ENCODE assay signal across 1 cellular context in the genomic region with DNA sequence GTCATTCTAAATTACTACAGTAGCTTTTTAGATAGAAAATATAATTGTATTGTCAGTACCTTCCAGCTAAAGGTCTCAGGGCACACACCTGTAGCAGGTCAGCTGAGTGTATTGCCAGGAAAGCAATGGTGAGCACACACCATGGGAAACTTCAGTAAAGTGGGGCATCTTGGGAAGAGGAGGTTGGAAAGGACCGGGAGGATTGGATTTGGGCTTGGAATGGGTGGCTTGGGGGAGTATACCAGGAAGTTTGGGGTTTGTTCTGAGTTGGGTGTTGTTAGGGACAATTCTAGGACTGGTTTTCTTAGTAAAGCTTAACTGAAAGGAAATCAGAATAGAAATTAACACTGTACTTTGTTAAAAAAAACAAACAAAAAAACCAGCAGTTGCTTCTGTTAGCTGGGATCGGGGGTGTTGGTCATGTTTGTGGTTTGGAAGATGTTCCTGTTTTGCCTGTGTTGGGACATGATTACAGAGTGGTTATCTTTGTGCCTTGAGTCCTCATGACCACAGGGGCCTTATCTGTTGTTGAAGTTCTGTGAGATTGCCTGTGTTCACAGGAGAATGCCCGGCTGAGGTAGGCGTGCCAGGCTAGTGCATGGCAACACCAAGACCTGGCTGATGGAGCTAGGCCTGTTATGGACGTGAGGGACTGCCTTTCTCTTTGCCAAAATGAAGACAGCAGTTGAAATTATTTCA.
TF ChIP-seq lines count a peak whose summit lies in the region.

No MANE protein-coding gene starts in this region.

TF ChIP-seq in K562, 482 proteins besides CTCF, POLR2A, EP300 and RAD21 (continued from another document and continues in another):
- TF ChIP-seq IRF1 (CRISPR knock-in tag; IDR thresholded peaks at IDR 0.05; ENCODE audit: borderline replicate concordance) = no peak
- TF ChIP-seq ETV1 (tag; conservative IDR thresholded peaks at IDR 0.05; ENCODE audit: low read depth) = peak; percentile 83
- no peak for TF ChIP-seq RREB1 (CRISPR knock-in tag; IDR thresholded peaks at IDR 0.05)
- peak; percentile 91 for TF ChIP-seq BCOR (IDR thresholded peaks at IDR 0.05)
- TF ChIP-seq, protein P1, sequence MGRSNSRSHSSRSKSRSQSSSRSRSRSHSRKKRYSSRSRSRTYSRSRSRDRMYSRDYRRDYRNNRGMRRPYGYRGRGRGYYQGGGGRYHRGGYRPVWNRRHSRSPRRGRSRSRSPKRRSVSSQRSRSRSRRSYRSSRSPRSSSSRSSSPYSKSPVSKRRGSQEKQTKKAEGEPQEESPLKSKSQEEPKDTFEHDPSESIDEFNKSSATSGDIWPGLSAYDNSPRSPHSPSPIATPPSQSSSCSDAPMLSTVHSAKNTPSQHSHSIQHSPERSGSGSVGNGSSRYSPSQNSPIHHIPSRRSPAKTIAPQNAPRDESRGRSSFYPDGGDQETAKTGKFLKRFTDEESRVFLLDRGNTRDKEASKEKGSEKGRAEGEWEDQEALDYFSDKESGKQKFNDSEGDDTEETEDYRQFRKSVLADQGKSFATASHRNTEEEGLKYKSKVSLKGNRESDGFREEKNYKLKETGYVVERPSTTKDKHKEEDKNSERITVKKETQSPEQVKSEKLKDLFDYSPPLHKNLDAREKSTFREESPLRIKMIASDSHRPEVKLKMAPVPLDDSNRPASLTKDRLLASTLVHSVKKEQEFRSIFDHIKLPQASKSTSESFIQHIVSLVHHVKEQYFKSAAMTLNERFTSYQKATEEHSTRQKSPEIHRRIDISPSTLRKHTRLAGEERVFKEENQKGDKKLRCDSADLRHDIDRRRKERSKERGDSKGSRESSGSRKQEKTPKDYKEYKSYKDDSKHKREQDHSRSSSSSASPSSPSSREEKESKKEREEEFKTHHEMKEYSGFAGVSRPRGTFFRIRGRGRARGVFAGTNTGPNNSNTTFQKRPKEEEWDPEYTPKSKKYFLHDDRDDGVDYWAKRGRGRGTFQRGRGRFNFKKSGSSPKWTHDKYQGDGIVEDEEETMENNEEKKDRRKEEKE (IDR thresholded peaks at IDR 0.05; ENCODE audit: borderline replicate concordance in 1 of 2, control insufficient read depth in 1 of 2, low read depth in 2 of 2, low read length in 1 of 2) = peak in 1 of 2 experiments; percentile 79; a peak in 1 of 4 replicates
- TF ChIP-seq CREB5 (CRISPR knock-in tag; IDR thresholded peaks at IDR 0.05) = no peak
- TF ChIP-seq, protein P2, sequence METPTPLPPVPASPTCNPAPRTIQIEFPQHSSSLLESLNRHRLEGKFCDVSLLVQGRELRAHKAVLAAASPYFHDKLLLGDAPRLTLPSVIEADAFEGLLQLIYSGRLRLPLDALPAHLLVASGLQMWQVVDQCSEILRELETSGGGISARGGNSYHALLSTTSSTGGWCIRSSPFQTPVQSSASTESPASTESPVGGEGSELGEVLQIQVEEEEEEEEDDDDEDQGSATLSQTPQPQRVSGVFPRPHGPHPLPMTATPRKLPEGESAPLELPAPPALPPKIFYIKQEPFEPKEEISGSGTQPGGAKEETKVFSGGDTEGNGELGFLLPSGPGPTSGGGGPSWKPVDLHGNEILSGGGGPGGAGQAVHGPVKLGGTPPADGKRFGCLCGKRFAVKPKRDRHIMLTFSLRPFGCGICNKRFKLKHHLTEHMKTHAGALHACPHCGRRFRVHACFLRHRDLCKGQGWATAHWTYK (CRISPR knock-in tag; IDR thresholded peaks at IDR 0.05) = peak; percentile 83; the same call in 1 of the 2 replicates
- TF ChIP-seq HOMEZ (CRISPR knock-in tag; IDR thresholded peaks at IDR 0.05) = no peak
- TF ChIP-seq AFF4 (CRISPR knock-in tag; IDR thresholded peaks at IDR 0.05) = no peak
- no peak for TF ChIP-seq RBFOX2 (IDR thresholded peaks at IDR 0.05; ENCODE audit: low read depth, low read length)
- TF ChIP-seq NUFIP1 (IDR thresholded peaks at IDR 0.05; ENCODE audit: partially characterized antibody) = no peak
- TF ChIP-seq RFX5 (IDR thresholded peaks at IDR 0.05; ENCODE audit: low read depth, low read length) = no peak
- no peak for TF ChIP-seq SIRT6 (IDR thresholded peaks at IDR 0.05; ENCODE audit: low read depth, low read length)
- TF ChIP-seq ZBTB7A (IDR thresholded peaks at IDR 0.05; ENCODE audit: borderline replicate concordance, control insufficient read depth, low read depth, low read length) = no peak
- peak; percentile 54 for TF ChIP-seq TRIM28 (IDR thresholded peaks at IDR 0.05)
- no peak for TF ChIP-seq RB1 (IDR thresholded peaks at IDR 0.05; ENCODE audit: low read depth)
- no peak for TF ChIP-seq U2AF2 (optimal IDR thresholded peaks at IDR 0.05; ENCODE audit: low read depth, low read length)
- TF ChIP-seq BRD4 (IDR thresholded peaks at IDR 0.05) = no peak
- TF ChIP-seq ZNF212 (CRISPR knock-in tag; IDR thresholded peaks at IDR 0.05) = 0 out of 2 replicates have a peak, but pooled peaks have one; percentile 15
- no peak for TF ChIP-seq TFE3 (CRISPR knock-in tag; IDR thresholded peaks at IDR 0.05)
- TF ChIP-seq IRF9 (tag; IDR thresholded peaks at IDR 0.05) = peak; percentile 27; the same call in 1 of the 2 replicates
- TF ChIP-seq HBP1 (CRISPR knock-in tag; IDR thresholded peaks at IDR 0.05) = peak; percentile 90
- peak; percentile 98 for TF ChIP-seq CBFA2T2 (conservative IDR thresholded peaks at IDR 0.05)
- TF ChIP-seq NBN (IDR thresholded peaks at IDR 0.05; ENCODE audit: low read depth) = peak; percentile 93
- TF ChIP-seq SMAD4 (CRISPR knock-in tag; conservative IDR thresholded peaks at IDR 0.05) = peak; percentile 86
